Comparison of ENCODE assay signal across 8 cellular contexts in genomic region chr1:63593887-63594617, GRCh38. TPM values are rescaled to one million over a fixed set of nuclear protein-coding genes. Genes with fewer than 3 reads are reported as not detected.
DNase-seq lines count a peak whose midpoint lies in the region; ATAC-seq, FAIRE-seq and TF ChIP-seq lines count a peak whose summit lies in the region.

No MANE protein-coding gene starts in this region.

- intact Hi-C loops in left lung (cut with DNase I) = no loop called here

- DNase-seq in NCI-H146 treated with DMSO at 0.1 percent for 48 hours (lab: John Stamatoyannopoulos, UW; ENCODE audit: unreplicated experiment) (peak; percentile 57), cerebellum (ENCODE audit: low spot score) (peak; percentile 35), left lung (peak; percentile 82 to 91), D721Med (ENCODE audit: insufficient read length, low spot score) (no peak)
- DNase-seq in activated CD4-positive, alpha-beta T cell treated with anti-CD3 and anti-CD28 coated beads for 1 hour = peak; percentile 62
- peak; percentile 80 for DNase-seq in stimulated activated CD4-positive, alpha-beta T cell treated with anti-CD3 and anti-CD28 coated beads, Interleukin-4, amount 100 ng/mL, for 24 hours

- H3K4me1 ChIP-seq in left lung = peaks cover 10 to 18% of the 10 kb centered on the region in 2 donors

- no peaks in the 10 kb centered on the region for H3K36me3 ChIP-seq in left lung

- FAIRE-seq in D721Med (lab: Jason Lieb, UNC) = no peak

- TF ChIP-seq CTCF in left lung (IDR thresholded peaks at IDR 0.05) (no peak), D721Med (IDR thresholded peaks at IDR 0.05; ENCODE audit: insufficient read depth, missing control alignments) (no peak)

- ATAC-seq in GM18508 (IDR thresholded peaks at IDR 0.05; ENCODE audit: insufficient read depth, unreplicated experiment) = peak; percentile 26
- peak; percentile 38 for ATAC-seq in HG02763 (IDR thresholded peaks at IDR 0.05; ENCODE audit: unreplicated experiment)
- peak; percentile 72 for ATAC-seq in left lung

- no peaks in the 10 kb centered on the region for H3K9me3 ChIP-seq in left lung

- peak overlapping the region; percentile 73 to 76 for H3K4me3 ChIP-seq in left lung

- H3K27me3 ChIP-seq in left lung = no peaks in the 10 kb centered on the region

- H3K27ac ChIP-seq in left lung = peak overlapping the region; percentile 90 to 94

RNA-seq across cellular contexts. Expression of gene PGM1, which starts 0.8 kb away (rescaled TPM):
- total RNA-seq in cerebellum (16.2 TPM), left lung (10 to 100 TPM; 46.0 to 65.6 TPM)
